ENCODE assay signal across 1 cellular context in the genomic region with DNA sequence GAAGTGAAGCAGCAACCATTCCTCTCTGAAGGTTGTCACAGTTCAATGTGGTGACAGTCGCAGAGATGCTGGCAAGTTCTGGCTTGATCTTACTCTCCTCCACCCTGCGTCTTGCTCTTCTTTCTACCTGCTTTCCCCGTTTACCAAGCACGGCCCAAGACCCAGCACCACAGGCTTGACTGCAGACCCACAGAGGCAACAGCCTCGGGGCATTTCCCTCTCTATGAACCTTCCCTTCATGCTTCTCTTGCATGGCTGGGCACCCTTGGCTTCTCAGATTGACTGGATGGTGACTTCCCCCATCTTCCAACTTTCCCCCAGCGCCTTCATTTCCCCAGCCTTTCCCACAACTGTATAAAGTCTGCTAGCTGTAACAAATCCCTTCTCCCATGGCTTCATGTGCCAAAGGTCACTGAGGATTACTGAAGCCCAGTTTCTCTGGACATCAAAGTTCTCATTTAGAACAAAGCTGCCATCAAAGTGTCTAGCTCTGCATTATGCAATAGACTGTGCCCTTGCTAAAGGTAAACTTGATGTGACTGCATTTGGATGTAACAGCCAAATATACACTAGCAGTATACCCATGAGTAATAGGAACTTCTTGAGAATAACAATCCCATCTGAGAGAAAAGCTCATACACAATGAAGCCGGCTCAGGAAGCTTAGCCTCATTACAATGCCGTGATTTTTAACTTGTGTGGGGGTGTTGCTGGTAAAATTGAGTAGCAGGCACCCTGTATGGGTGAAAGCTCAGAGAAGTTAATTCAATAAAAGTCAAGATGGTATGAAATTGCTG.
TF ChIP-seq lines count a peak whose summit lies in the region.

No MANE protein-coding gene starts in this region.

TF ChIP-seq in HepG2, 621 proteins besides CTCF, POLR2A, EP300 and RAD21 (continued from another document and continues in another):
- TF ChIP-seq, protein P1, sequence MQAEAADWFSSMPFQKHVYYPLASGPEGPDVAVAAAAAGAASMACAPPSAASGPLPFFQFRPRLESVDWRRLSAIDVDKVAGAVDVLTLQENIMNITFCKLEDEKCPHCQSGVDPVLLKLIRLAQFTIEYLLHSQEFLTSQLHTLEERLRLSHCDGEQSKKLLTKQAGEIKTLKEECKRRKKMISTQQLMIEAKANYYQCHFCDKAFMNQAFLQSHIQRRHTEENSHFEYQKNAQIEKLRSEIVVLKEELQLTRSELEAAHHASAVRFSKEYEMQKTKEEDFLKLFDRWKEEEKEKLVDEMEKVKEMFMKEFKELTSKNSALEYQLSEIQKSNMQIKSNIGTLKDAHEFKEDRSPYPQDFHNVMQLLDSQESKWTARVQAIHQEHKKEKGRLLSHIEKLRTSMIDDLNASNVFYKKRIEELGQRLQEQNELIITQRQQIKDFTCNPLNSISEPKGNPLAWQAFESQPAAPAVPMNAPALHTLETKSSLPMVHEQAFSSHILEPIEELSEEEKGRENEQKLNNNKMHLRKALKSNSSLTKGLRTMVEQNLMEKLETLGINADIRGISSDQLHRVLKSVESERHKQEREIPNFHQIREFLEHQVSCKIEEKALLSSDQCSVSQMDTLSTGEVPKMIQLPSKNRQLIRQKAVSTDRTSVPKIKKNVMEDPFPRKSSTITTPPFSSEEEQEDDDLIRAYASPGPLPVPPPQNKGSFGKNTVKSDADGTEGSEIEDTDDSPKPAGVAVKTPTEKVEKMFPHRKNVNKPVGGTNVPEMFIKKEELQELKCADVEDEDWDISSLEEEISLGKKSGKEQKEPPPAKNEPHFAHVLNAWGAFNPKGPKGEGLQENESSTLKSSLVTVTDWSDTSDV (CRISPR knock-in tag; IDR thresholded peaks at IDR 0.05): no peak
- TF ChIP-seq NR3C1 (CRISPR knock-in tag; IDR thresholded peaks at IDR 0.05) (no peak), ZEB1 (IDR thresholded peaks at IDR 0.05; ENCODE audit: insufficient replicate concordance, low read depth) (no peak), ZBTB26 (CRISPR knock-in tag; IDR thresholded peaks at IDR 0.05; ENCODE audit: borderline replicate concordance) (peak; percentile 97), POLR2AphosphoS2 (IDR thresholded peaks at IDR 0.05; ENCODE audit: low read depth, low read length) (no peak), HOXA9 (CRISPR knock-in tag; IDR thresholded peaks at IDR 0.05; ENCODE audit: borderline replicate concordance) (peak; percentile 77; the same call in 1 of the 2 replicates), SETDB1 (CRISPR knock-in tag; IDR thresholded peaks at IDR 0.05; ENCODE audit: borderline replicate concordance) (no peak), ZC3H13 (CRISPR knock-in tag; IDR thresholded peaks at IDR 0.05) (0 out of 2 replicates have a peak, but pooled peaks have one; percentile 46), SOX13 (IDR thresholded peaks at IDR 0.05) (peak; percentile 95), SOX13 (CRISPR knock-in tag; conservative IDR thresholded peaks at IDR 0.05 in 1 of 2, IDR thresholded peaks at IDR 0.05 in 1 of 2) (peak in 1 of 2 experiments; percentile 99; a peak in 2 of 4 replicates), HES4 (CRISPR knock-in tag; IDR thresholded peaks at IDR 0.05; ENCODE audit: borderline replicate concordance) (no peak), TP53 (CRISPR knock-in tag; conservative IDR thresholded peaks at IDR 0.05) (no peak), ATF3 (CRISPR knock-in tag; IDR thresholded peaks at IDR 0.05) (peak; percentile 74), ARID5B (CRISPR knock-in tag; IDR thresholded peaks at IDR 0.05) (peak; percentile 100), NR2F2 (IDR thresholded peaks at IDR 0.05; ENCODE audit: borderline replicate concordance, low read depth) (peak; percentile 91), HMG20A (CRISPR knock-in tag; IDR thresholded peaks at IDR 0.05; ENCODE audit: borderline replicate concordance) (peak; percentile 99), ZNF567 (CRISPR knock-in tag; IDR thresholded peaks at IDR 0.05; ENCODE audit: borderline replicate concordance) (no peak), GLI4 (CRISPR knock-in tag; IDR thresholded peaks at IDR 0.05; ENCODE audit: borderline replicate concordance) (no peak), NFYB (CRISPR knock-in tag; IDR thresholded peaks at IDR 0.05) (no peak), SP4 (CRISPR knock-in tag; IDR thresholded peaks at IDR 0.05) (0 out of 2 replicates have a peak, but pooled peaks have one; percentile 8), ZNF709 (CRISPR knock-in tag; IDR thresholded peaks at IDR 0.05) (no peak), CC2D1A (CRISPR knock-in tag; IDR thresholded peaks at IDR 0.05) (peak; percentile 70; the same call in 1 of the 2 replicates), NCOA1 (CRISPR knock-in tag; IDR thresholded peaks at IDR 0.05) (no peak), CEBPB (IDR thresholded peaks at IDR 0.05; ENCODE audit: borderline replicate concordance, low read depth, low read length) (peak; percentile 99), IRF2 (CRISPR knock-in tag; IDR thresholded peaks at IDR 0.05) (peak; percentile 93), HNRNPH1 (optimal IDR thresholded peaks at IDR 0.05; ENCODE audit: low read depth, low read length) (no peak), CBX5 (CRISPR knock-in tag; IDR thresholded peaks at IDR 0.05; ENCODE audit: borderline replicate concordance) (peak; percentile 76; the same call in 1 of the 2 replicates), RAD51 (IDR thresholded peaks at IDR 0.05; ENCODE audit: borderline replicate concordance) (no peak), ZSCAN5A (CRISPR knock-in tag; IDR thresholded peaks at IDR 0.05; ENCODE audit: borderline replicate concordance) (peak; percentile 97), ZNF773 (CRISPR knock-in tag; IDR thresholded peaks at IDR 0.05; ENCODE audit: borderline replicate concordance) (no peak), ZSCAN12 (CRISPR knock-in tag; IDR thresholded peaks at IDR 0.05) (no peak), RFX5 (IDR thresholded peaks at IDR 0.05; ENCODE audit: low read depth, low read length) (0 out of 2 replicates have a peak, but pooled peaks have one; percentile 39), ZNF263 (CRISPR knock-in tag; IDR thresholded peaks at IDR 0.05) (no peak), KAT8 (CRISPR knock-in tag; IDR thresholded peaks at IDR 0.05) (peak; percentile 93), RORA (CRISPR knock-in tag; IDR thresholded peaks at IDR 0.05) (no peak)
- TF ChIP-seq, protein P2, sequence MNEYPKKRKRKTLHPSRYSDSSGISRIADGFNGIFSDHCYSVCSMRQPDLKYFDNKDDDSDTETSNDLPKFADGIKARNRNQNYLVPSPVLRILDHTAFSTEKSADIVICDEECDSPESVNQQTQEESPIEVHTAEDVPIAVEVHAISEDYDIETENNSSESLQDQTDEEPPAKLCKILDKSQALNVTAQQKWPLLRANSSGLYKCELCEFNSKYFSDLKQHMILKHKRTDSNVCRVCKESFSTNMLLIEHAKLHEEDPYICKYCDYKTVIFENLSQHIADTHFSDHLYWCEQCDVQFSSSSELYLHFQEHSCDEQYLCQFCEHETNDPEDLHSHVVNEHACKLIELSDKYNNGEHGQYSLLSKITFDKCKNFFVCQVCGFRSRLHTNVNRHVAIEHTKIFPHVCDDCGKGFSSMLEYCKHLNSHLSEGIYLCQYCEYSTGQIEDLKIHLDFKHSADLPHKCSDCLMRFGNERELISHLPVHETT (CRISPR knock-in tag; conservative IDR thresholded peaks at IDR 0.05): peak; percentile 50
- TF ChIP-seq, protein P3, sequence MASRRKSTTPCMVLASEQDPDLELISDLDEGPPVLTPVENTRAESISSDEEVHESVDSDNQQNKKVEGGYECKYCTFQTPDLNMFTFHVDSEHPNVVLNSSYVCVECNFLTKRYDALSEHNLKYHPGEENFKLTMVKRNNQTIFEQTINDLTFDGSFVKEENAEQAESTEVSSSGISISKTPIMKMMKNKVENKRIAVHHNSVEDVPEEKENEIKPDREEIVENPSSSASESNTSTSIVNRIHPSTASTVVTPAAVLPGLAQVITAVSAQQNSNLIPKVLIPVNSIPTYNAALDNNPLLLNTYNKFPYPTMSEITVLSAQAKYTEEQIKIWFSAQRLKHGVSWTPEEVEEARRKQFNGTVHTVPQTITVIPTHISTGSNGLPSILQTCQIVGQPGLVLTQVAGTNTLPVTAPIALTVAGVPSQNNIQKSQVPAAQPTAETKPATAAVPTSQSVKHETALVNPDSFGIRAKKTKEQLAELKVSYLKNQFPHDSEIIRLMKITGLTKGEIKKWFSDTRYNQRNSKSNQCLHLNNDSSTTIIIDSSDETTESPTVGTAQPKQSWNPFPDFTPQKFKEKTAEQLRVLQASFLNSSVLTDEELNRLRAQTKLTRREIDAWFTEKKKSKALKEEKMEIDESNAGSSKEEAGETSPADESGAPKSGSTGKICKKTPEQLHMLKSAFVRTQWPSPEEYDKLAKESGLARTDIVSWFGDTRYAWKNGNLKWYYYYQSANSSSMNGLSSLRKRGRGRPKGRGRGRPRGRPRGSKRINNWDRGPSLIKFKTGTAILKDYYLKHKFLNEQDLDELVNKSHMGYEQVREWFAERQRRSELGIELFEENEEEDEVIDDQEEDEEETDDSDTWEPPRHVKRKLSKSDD (CRISPR knock-in tag; IDR thresholded peaks at IDR 0.05; ENCODE audit: low read depth): peak; percentile 90
- TF ChIP-seq, protein P4, sequence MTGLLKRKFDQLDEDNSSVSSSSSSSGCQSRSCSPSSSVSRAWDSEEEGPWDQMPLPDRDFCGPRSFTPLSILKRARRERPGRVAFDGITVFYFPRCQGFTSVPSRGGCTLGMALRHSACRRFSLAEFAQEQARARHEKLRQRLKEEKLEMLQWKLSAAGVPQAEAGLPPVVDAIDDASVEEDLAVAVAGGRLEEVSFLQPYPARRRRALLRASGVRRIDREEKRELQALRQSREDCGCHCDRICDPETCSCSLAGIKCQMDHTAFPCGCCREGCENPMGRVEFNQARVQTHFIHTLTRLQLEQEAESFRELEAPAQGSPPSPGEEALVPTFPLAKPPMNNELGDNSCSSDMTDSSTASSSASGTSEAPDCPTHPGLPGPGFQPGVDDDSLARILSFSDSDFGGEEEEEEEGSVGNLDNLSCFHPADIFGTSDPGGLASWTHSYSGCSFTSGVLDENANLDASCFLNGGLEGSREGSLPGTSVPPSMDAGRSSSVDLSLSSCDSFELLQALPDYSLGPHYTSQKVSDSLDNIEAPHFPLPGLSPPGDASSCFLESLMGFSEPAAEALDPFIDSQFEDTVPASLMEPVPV (CRISPR knock-in tag; IDR thresholded peaks at IDR 0.05): peak; percentile 87; the same call in 1 of the 2 replicates
- TF ChIP-seq, protein P5, sequence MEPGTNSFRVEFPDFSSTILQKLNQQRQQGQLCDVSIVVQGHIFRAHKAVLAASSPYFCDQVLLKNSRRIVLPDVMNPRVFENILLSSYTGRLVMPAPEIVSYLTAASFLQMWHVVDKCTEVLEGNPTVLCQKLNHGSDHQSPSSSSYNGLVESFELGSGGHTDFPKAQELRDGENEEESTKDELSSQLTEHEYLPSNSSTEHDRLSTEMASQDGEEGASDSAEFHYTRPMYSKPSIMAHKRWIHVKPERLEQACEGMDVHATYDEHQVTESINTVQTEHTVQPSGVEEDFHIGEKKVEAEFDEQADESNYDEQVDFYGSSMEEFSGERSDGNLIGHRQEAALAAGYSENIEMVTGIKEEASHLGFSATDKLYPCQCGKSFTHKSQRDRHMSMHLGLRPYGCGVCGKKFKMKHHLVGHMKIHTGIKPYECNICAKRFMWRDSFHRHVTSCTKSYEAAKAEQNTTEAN (CRISPR knock-in tag; conservative IDR thresholded peaks at IDR 0.05): peak; percentile 91
